Comparison of ENCODE assay signal across 18 cellular contexts in the genomic region with DNA sequence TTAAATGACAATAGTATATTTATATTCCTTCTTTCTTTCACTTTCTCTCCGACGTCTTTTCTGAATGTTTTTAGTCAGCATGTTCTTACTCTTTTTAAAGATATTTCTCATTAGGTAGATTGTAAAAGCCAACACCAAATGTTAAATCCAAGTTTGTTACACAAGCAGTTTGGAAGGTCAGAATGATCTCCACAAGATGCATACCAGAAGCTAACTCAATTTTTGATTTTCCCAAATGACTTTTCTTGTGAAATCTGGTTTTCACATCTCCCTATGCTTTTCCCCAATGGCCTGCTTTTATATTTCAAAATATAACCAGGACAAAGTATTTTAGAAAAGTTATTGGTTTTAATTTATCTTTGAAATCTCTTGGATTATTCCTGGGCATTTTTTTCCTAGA. TPM values are rescaled to one million over a fixed set of nuclear protein-coding genes. Genes with fewer than 3 reads are reported as not detected.
DNase-seq lines count a peak whose midpoint lies in the region; ATAC-seq, FAIRE-seq and TF ChIP-seq lines count a peak whose summit lies in the region.
"Had no signal": no experiment of that assay in that cellular context is flagged by ENCODE, and none has a peak within 500 bp of the region (broad histone marks: within the 10 kb centered on the region; RNA-seq: fewer than 3 reads in every experiment).

No MANE protein-coding gene starts in this region.

- TF ChIP-seq CTCF in keratinocyte (optimal IDR thresholded peaks at IDR 0.05 in 1 of 3, IDR thresholded peaks at IDR 0.05 in 1 of 3, conservative IDR thresholded peaks at IDR 0.05 in 1 of 3; ENCODE audit: extremely low read depth in 1 of 3, insufficient read depth in 2 of 3, low read length in 3 of 3) (no peak), stomach (IDR thresholded peaks at IDR 0.05) (no peak), OCI-LY7 (conservative IDR thresholded peaks at IDR 0.05; ENCODE audit: low read length) (no peak)

- DNase-seq in GM23248 (no peak), adipocyte (ENCODE audit: low read depth) (no peak), keratinocyte (ENCODE audit: low read depth, low spot score) (no peak), stomach (no peak), left lobe of liver (ENCODE audit: low spot score) (no peak), GF-D8 (lab: John Stamatoyannopoulos, UW) (no peak), OCI-LY7 (ENCODE audit: low spot score) (no peak)
- DNase-seq: activated CD4-positive, CD25-positive, alpha-beta regulatory T cell treated with anti-CD3 and anti-CD28 coated beads, Interleukin-2, amount 50 U/mL, for 72 hours; BE2C; DND-41; effector CD8-positive, alpha-beta T cell; glutamatergic neuron; kidney glomerular epithelial cell; NCI-H1694; NCI-H526; RPMI8226; T-helper 17 cell had no signal

- WGBS in GM23248 (ENCODE audit: low coverage in 1 of 2, low lambda C conversion rate in 2 of 2, missing lambda C conversion rate in 2 of 2), 2 experiments = 5 to 14% methylated on average over 2 of the region's 2 CpGs
- WGBS in stomach, 5 donors = 32 to 48% (median 36%) methylated on average over 2 of the region's 2 CpGs

- TF ChIP-seq EP300 in stomach (IDR thresholded peaks at IDR 0.05) = no peak

- no peaks in the 10 kb centered on the region for H3F3A ChIP-seq in GM23248 (ENCODE audit: insufficient read depth)

- H3K4me3 ChIP-seq in GM23248 (peak overlapping the region; percentile 45), adipocyte (ENCODE audit: low read length) (peak overlapping the region; percentile 75), keratinocyte (ENCODE audit: control insufficient read depth in 2 of 3, extremely low read depth in 1 of 3, insufficient read depth in 2 of 3, low read depth in 1 of 3, low read length in 3 of 3) (no peak overlapping the region), stomach (no peak overlapping the region), OCI-LY7 (ENCODE audit: low read depth, low read length, poor library complexity, severe bottlenecking) (no peak overlapping the region)

- CTCF ChIA-PET in OCI-LY7 (lab: Charles Lee; ENCODE audit: unreplicated experiment) = no interaction called here

- no TSS peak for BruUV-seq in OCI-LY7 (replicated peaks; lab: Mats Ljungman, UMichigan)

- H3K4me1 ChIP-seq in GM23248 (ENCODE audit: insufficient read depth) (peaks cover 12% of the 10 kb centered on the region; the same call in 1 of the 2 replicates), adipocyte (ENCODE audit: control insufficient read depth, insufficient read depth, low read length) (peaks cover 51% of the 10 kb centered on the region), keratinocyte (ENCODE audit: control insufficient read depth, extremely low read depth, insufficient read depth, low read length) (peaks cover 5% of the 10 kb centered on the region), stomach (peaks cover 10 to 33% (median 22%) of the 10 kb centered on the region in 4 donors), OCI-LY7 (ENCODE audit: insufficient read depth, low read length, poor library complexity, severe bottlenecking) (no peaks in the 10 kb centered on the region)

- FAIRE-seq in keratinocyte (lab: Jason Lieb, UNC) = no peak

- H3K4me2 ChIP-seq in GM23248 (ENCODE audit: unreplicated experiment) = peak overlapping the region; percentile 67
- H3K4me2 ChIP-seq in keratinocyte (ENCODE audit: control insufficient read depth, extremely low read depth, insufficient read depth, low read depth, low read length) = peak overlapping the region; percentile 30
- no peak overlapping the region for H3K4me2 ChIP-seq in OCI-LY7 (ENCODE audit: low read length)

- H3K27ac ChIP-seq in GM23248 = no peak overlapping the region
- no peak overlapping the region for H3K27ac ChIP-seq in keratinocyte (ENCODE audit: control insufficient read depth, insufficient read depth, low read length)
- peak overlapping the region in 4 of 5 donors; percentile 16 to 65 (median 61) for H3K27ac ChIP-seq in stomach
- no peak overlapping the region for H3K27ac ChIP-seq in OCI-LY7 (ENCODE audit: low read depth, low read length, poor library complexity, severe bottlenecking)

- no peaks in the 10 kb centered on the region for H3K79me2 ChIP-seq in GM23248 (ENCODE audit: insufficient read depth)
- H3K79me2 ChIP-seq in keratinocyte (ENCODE audit: control insufficient read depth, insufficient read depth, low read length) = no peaks in the 10 kb centered on the region
- H3K79me2 ChIP-seq in OCI-LY7 (ENCODE audit: insufficient read depth, low read depth, low read length) = no peaks in the 10 kb centered on the region

- in situ Hi-C loops in GM23248 (cut with MboI) = no loop called here

- dilution Hi-C loops in keratinocyte (cut with MboI; ENCODE audit: extremely low pct_ligation_motif_present, low sequenced_read_pairs) = no loop called here

- peak overlapping the region; percentile 64 for H2AFZ ChIP-seq in GM23248
- peak overlapping the region; percentile 52 for H2AFZ ChIP-seq in keratinocyte (ENCODE audit: control insufficient read depth, low read length)
- H2AFZ ChIP-seq in OCI-LY7 (ENCODE audit: low read length) = no peak overlapping the region

- TF ChIP-seq POLR2A in stomach (IDR thresholded peaks at IDR 0.05) = no peak

- H3K9me2 ChIP-seq in GM23248 (ENCODE audit: insufficient read depth) (no peaks in the 10 kb centered on the region), OCI-LY7 (ENCODE audit: insufficient read depth, low read length) (no peaks in the 10 kb centered on the region)

- H3K9ac ChIP-seq in GM23248 (no peak overlapping the region), adipocyte (ENCODE audit: low read length) (peak overlapping the region; percentile 84), keratinocyte (ENCODE audit: control insufficient read depth, extremely low read depth, insufficient read depth, low read length) (no peak overlapping the region)

- H3K9me1 ChIP-seq in keratinocyte (ENCODE audit: control insufficient read depth, extremely low read depth, insufficient read depth, low read length) = no peaks in the 10 kb centered on the region

- ATAC-seq in left lobe of liver = no peak
- ATAC-seq: HCT116, T-helper 17 cell had no signal

- H3K9me3 ChIP-seq in GM23248 (ENCODE audit: low read depth) = no peaks in the 10 kb centered on the region
- peaks cover 5% of the 10 kb centered on the region for H3K9me3 ChIP-seq in adipocyte (ENCODE audit: control insufficient read depth, low read length)
- H3K9me3 ChIP-seq in keratinocyte (ENCODE audit: control insufficient read depth, low read depth, low read length) = peaks cover 2% of the 10 kb centered on the region
- peaks cover 0 to 8% (median 4%) of the 10 kb centered on the region in 4 donors for H3K9me3 ChIP-seq in stomach
- H3K9me3 ChIP-seq in OCI-LY7 (ENCODE audit: low read length) = no peaks in the 10 kb centered on the region

- H3K27me3 ChIP-seq in GM23248 (replicated peaks; ENCODE audit: insufficient read depth) (no peaks in the 10 kb centered on the region), adipocyte (replicated peaks; ENCODE audit: control insufficient read depth, insufficient read depth, low read length) (no peaks in the 10 kb centered on the region), keratinocyte (ENCODE audit: control insufficient read depth, extremely low read depth, insufficient read depth, low read length) (no peaks in the 10 kb centered on the region), stomach (no peaks in the 10 kb centered on the region)
- H3K27me3 ChIP-seq: BE2C had no signal

- intact Hi-C loops in stomach (cut with DNase I; ENCODE audit: low total_unique reads) (no loop called here), OCI-LY7 (cut with micrococcal nuclease; ENCODE audit: unreplicated experiment) (no loop called here)

- no peaks in the 10 kb centered on the region for H4K20me1 ChIP-seq in GM23248 (ENCODE audit: insufficient read depth)
- no peaks in the 10 kb centered on the region for H4K20me1 ChIP-seq in keratinocyte (ENCODE audit: control insufficient read depth, extremely low read depth, insufficient read depth, low read length)
- H4K20me1 ChIP-seq in OCI-LY7 (ENCODE audit: insufficient read depth, low read length) = no peaks in the 10 kb centered on the region

- no peaks in the 10 kb centered on the region for H3K36me3 ChIP-seq in GM23248 (ENCODE audit: low read depth)
- H3K36me3 ChIP-seq in adipocyte (ENCODE audit: control insufficient read depth, insufficient read depth, low read length, severe bottlenecking) = peaks cover 1% of the 10 kb centered on the region
- no peaks in the 10 kb centered on the region for H3K36me3 ChIP-seq in keratinocyte (ENCODE audit: control insufficient read depth in 2 of 2, extremely low read depth in 1 of 2, insufficient read depth in 2 of 2, low read length in 2 of 2)
- no peaks in the 10 kb centered on the region for H3K36me3 ChIP-seq in stomach
- no peaks in the 10 kb centered on the region for H3K36me3 ChIP-seq in OCI-LY7 (ENCODE audit: insufficient read depth, low read length)
- H3K36me3 ChIP-seq: BE2C had no signal

- POLR2A ChIA-PET in OCI-LY7 (lab: Charles Lee) = interaction anchor here (0.5 kb wide), 1 partner anchor 1620 kb away, joined by 3 read pairs; no protein-coding TSS in a partner anchor

RNA-seq across cellular contexts. Expression of a gene that starts 49.7 kb away (rescaled TPM):
- not detected in 2 replicates for total RNA-seq in GM23248 (2014; rRNA removed; shearing (Covaris generic))
- polyA plus RNA-seq in GM23248 (2016; fragmentation: Nextera tagmentation; extraction: Ambion mirVana) (not detected in 2 replicates), keratinocyte (0.29 to 1.5 TPM (median 1.3 TPM) in 3 replicates), stomach (10 to 100 TPM in 2 of 3 donors, 1 to 10 TPM in 1; 1.4 to 20.9 (median 12.8) TPM)
- 10.4 TPM for polyA plus RNA-seq in keratinocyte (2011; ENCODE audit: low read depth)
- polyA plus RNA-seq in keratinocyte (2011; cell fraction: cytosol; rRNA removed) = 0.88 and 1.4 TPM in 2 replicates
- 0.97 and 1.2 TPM in 2 replicates for polyA plus RNA-seq in keratinocyte (2011; cell fraction: nucleus; rRNA removed)
- 0.53 and 7.2 TPM in 2 replicates for polyA plus RNA-seq in keratinocyte (2012; ENCODE audit: low replicate concordance)
- 2.3 to 3.1 TPM in 2 of 3 replicates, not detected in the other for polyA minus RNA-seq in keratinocyte
- not detected for polyA minus RNA-seq in keratinocyte (2011; cell fraction: cytosol; rRNA and poly(A)+ RNA removed)
- 0.74 and 2.4 TPM in 2 replicates for polyA minus RNA-seq in keratinocyte (2011; cell fraction: nucleus; rRNA and poly(A)+ RNA removed)
- total RNA-seq in stomach (1 to 10 TPM; 1.2 to 9.0 (median 3.6) TPM), left lobe of liver (33.3 TPM), OCI-LY7 (2022) (not detected in 2 replicates)
- total RNA-seq in OCI-LY7 (2014; rRNA removed; shearing (Covaris generic)) = 0.92 TPM in 1 of 2 replicates, not detected in the other

Comparison
In these comparisons a context has a peak if more than half of its experiments do, and no peak if none do; other contexts are left out.
1. H3K27ac ChIP-seq: peak in stomach (4 of 5); none in GM23248 (single experiment), keratinocyte (single experiment) and OCI-LY7 (single experiment).
2. H3K4me3 ChIP-seq: peak in GM23248 (single experiment) and adipocyte (single experiment); none in keratinocyte (0 of 3), stomach (0 of 4) and OCI-LY7 (single experiment).